28 cellular contexts compared by ENCODE assay signal in genomic region chr2:220346919-220347318, GRCh38.
"Had no signal": no experiment of that assay in that cellular context is flagged by ENCODE, and none has a peak within 500 bp of the region (broad histone marks: within the 10 kb centered on the region; RNA-seq: fewer than 3 reads in every experiment).

No MANE protein-coding gene starts in this region.

- H3K27me3 ChIP-seq: colonic mucosa, dorsolateral prefrontal cortex, esophagus muscularis mucosa, esophagus squamous epithelium, foreskin keratinocyte, gastrocnemius medialis, gastroesophageal sphincter, heart left ventricle, heart right ventricle had no signal

- H3K4me1 ChIP-seq: colonic mucosa, esophagus muscularis mucosa, esophagus squamous epithelium, foreskin keratinocyte, gastrocnemius medialis, gastroesophageal sphincter, heart left ventricle, heart right ventricle had no signal

- H3K9me3 ChIP-seq: colonic mucosa, esophagus muscularis mucosa, esophagus squamous epithelium, gastrocnemius medialis, gastroesophageal sphincter, heart left ventricle, heart right ventricle had no signal

- FAIRE-seq: colon, endometrium, endothelial cell of umbilical vein, frontal cortex had no signal

- H3K27ac Mint-ChIP-seq: dendritic cell treated with granulocyte-macrophage colony-stimulating factor and Interleukin-4, amounts not matched to agents 40 ng/mL and 50 ng/mL, for 4 days; effector memory CD8-positive, alpha-beta T cell; endodermal cell had no signal

- H3K27me3 Mint-ChIP-seq: dendritic cell treated with granulocyte-macrophage colony-stimulating factor and Interleukin-4, amounts not matched to agents 40 ng/mL and 50 ng/mL, for 4 days; effector memory CD8-positive, alpha-beta T cell had no signal

- H3K4me1 Mint-ChIP-seq: endodermal cell had no signal

- H3K4me3 Mint-ChIP-seq: dendritic cell treated with granulocyte-macrophage colony-stimulating factor and Interleukin-4, amounts not matched to agents 40 ng/mL and 50 ng/mL, for 4 days; effector memory CD8-positive, alpha-beta T cell; endodermal cell had no signal

- H3K4me3 ChIP-seq: colonic mucosa, coronary artery, dorsolateral prefrontal cortex, esophagus muscularis mucosa, esophagus squamous epithelium, gastrocnemius medialis, gastroesophageal sphincter, heart left ventricle, heart right ventricle had no signal

- ATAC-seq: effector memory CD8-positive, alpha-beta T cell; esophagus mucosa; foreskin keratinocyte; gastrocnemius medialis; gastroesophageal sphincter; heart left ventricle; heart right ventricle had no signal

- H3K27ac ChIP-seq: colonic mucosa, coronary artery, dorsolateral prefrontal cortex, epithelial cell of prostate, esophagus muscularis mucosa, esophagus squamous epithelium, foreskin keratinocyte, gastrocnemius medialis, gastroesophageal sphincter, heart left ventricle, heart right ventricle had no signal

- DNase-seq: colonic mucosa; cortex of kidney; dermis blood vessel endothelial cell; dorsolateral prefrontal cortex; effector CD4-positive, alpha-beta T cell; effector CD8-positive, alpha-beta T cell; effector memory CD4-positive, alpha-beta T cell; effector memory CD8-positive, alpha-beta T cell; endodermal cell; erythroblast; esophagus squamous epithelium; foreskin keratinocyte; foreskin melanocyte; gastrocnemius medialis; glutamatergic neuron; head of caudate nucleus; heart left ventricle; heart right ventricle had no signal

- H3K36me3 ChIP-seq: colonic mucosa, esophagus muscularis mucosa, esophagus squamous epithelium, gastrocnemius medialis, gastroesophageal sphincter, heart left ventricle, heart right ventricle had no signal
